8 cellular contexts compared by ENCODE assay signal in the genomic region with DNA sequence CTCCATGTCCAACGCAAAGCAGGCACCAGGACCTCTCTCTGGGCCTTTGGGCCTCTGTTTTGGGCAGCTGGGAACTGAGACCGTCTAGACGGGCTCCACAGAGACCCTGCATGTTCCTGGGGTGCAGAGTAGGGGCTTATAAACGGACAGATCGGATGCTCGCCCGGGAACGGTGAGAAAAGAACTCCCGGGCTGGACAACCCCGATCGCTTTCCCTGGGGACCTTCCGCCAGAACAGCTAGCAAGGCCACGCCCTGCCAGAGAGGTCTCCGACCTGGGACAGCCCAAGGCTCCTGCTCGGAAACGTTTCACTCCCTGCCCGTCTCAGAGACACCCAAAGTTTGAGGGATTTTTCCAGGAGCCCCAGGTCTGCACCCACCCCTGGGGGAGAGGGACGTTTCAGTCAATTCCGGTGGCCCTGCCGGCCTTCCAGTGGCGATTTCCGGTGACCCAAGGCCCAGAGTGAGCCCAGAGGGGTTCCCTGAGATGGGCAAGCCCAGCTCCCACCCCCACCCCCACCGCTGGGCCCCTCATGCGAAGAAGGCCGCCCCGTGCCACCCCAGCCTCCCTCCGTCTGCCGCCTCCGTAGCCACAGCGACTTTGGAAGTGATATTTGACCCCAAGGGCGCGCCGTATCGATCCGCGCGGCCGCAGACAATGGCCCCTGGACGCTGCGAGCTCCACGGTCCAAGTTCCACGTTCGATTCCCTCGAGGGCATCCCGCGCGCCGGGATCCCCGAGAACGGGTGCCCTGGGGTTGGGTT. TPM values are rescaled to one million over a fixed set of nuclear protein-coding genes. Genes with fewer than 3 reads are reported as not detected.
DNase-seq lines count a peak whose midpoint lies in the region; ATAC-seq and TF ChIP-seq lines count a peak whose summit lies in the region.

No MANE protein-coding gene starts in this region.

- H3K27ac Mint-ChIP-seq in endodermal cell: peak overlapping the region; percentile 95

- H3K36me3 Mint-ChIP-seq in endodermal cell (ENCODE audit: low read depth): peaks cover 9% of the 10 kb centered on the region

- H3K9ac ChIP-seq in ES-I3 (ENCODE audit: low read depth, low read length) (peak overlapping the region; percentile 90), endodermal cell (ENCODE audit: extremely low read depth, low read length, poor library complexity, severe bottlenecking) (peak overlapping the region; percentile 83)

- ATAC-seq in GM21526 (IDR thresholded peaks at IDR 0.05; ENCODE audit: low FRiP score, unreplicated experiment) (no peak), HG02623 (IDR thresholded peaks at IDR 0.05; ENCODE audit: unreplicated experiment) (no peak)

- H3K27ac ChIP-seq in endodermal cell (ENCODE audit: low read depth, low read length) (peak overlapping the region; percentile 60), muscle layer of duodenum (ENCODE audit: low read length) (peak overlapping the region; percentile 63)

- CTCF ChIA-PET in HEK293T (lab: Yijun Ruan, JAX): interaction anchor here (0.8 to 1.2 kb wide), 3 partner anchors 9 to 18 kb away, joined by 3 to 6 read pairs (median 3); no protein-coding TSS in a partner anchor

- peaks cover 39% of the 10 kb centered on the region for H3K4me1 Mint-ChIP-seq in endodermal cell

- TF ChIP-seq CTCF in endodermal cell (conservative IDR thresholded peaks at IDR 0.05): no peak

- H3K9me3 ChIP-seq in ES-I3 (ENCODE audit: control insufficient read depth, insufficient read depth, low read length) (no peaks in the 10 kb centered on the region), endodermal cell (ENCODE audit: control insufficient read depth, low read length) (no peaks in the 10 kb centered on the region), muscle layer of duodenum (ENCODE audit: control insufficient read depth in 1 of 2, low read length in 2 of 2) (no peaks in the 10 kb centered on the region)

- 1 to 2% methylated on average over 26 to 49 of the region's 50 CpGs for WGBS in endodermal cell (ENCODE audit: insufficient coverage in 1 of 2, insufficient read length in 1 of 2), 2 experiments

- no peaks in the 10 kb centered on the region for H3K9me3 Mint-ChIP-seq in endodermal cell

- H3K27me3 ChIP-seq in endodermal cell (ENCODE audit: control insufficient read depth, insufficient read depth, low read length, poor library complexity, severe bottlenecking): no peaks in the 10 kb centered on the region
- H3K27me3 ChIP-seq in muscle layer of duodenum (ENCODE audit: low read depth, low read length): no peaks in the 10 kb centered on the region

- DNase-seq in RPMI7951 (ENCODE audit: low read depth): peak; percentile 60
- peak; percentile 85 for DNase-seq in endodermal cell
- no peak for DNase-seq in NCI-H1105 (lab: John Stamatoyannopoulos, UW)
- no peak for DNase-seq in HEK293T (ENCODE audit: extremely low spot score)

- H3K27me3 Mint-ChIP-seq in endodermal cell (ENCODE audit: insufficient read depth): no peaks in the 10 kb centered on the region

- H3K4me1 ChIP-seq in ES-I3 (ENCODE audit: insufficient read depth, low read length): peaks cover 27% of the 10 kb centered on the region; the same call in 1 of the 2 replicates
- H3K4me1 ChIP-seq in endodermal cell (ENCODE audit: control insufficient read depth, insufficient read depth, low read length): peaks cover 18% of the 10 kb centered on the region
- H3K4me1 ChIP-seq in muscle layer of duodenum (ENCODE audit: control insufficient read depth in 1 of 2, insufficient read depth in 2 of 2, low read length in 2 of 2): peaks cover 6 to 35% of the 10 kb centered on the region in 2 donors

- no peaks in the 10 kb centered on the region; the same call in 1 of the 2 replicates for H3K36me3 ChIP-seq in ES-I3 (ENCODE audit: insufficient read depth, low read length)
- H3K36me3 ChIP-seq in endodermal cell (ENCODE audit: control insufficient read depth, insufficient read depth, low read length): peaks cover 18% of the 10 kb centered on the region
- H3K36me3 ChIP-seq in muscle layer of duodenum (ENCODE audit: control insufficient read depth in 1 of 2, insufficient read depth in 2 of 2, low read length in 2 of 2): peaks cover 0 to 9% of the 10 kb centered on the region in 2 donors

- POLR2A ChIA-PET in HEK293T (lab: Yijun Ruan, JAX): interaction anchor here (0.9 to 1.5 kb wide), 6 partner anchors 8 to 65 kb away, joined by 3 to 5 read pairs (median 4); a partner anchor contains a TSS

- H3K4me3 Mint-ChIP-seq in endodermal cell: peak overlapping the region; percentile 95

- H3K4me3 ChIP-seq in endodermal cell (ENCODE audit: low read length) (peak overlapping the region; percentile 95), muscle layer of duodenum (ENCODE audit: low read depth in 1 of 2, low read length in 2 of 2) (peak overlapping the region; percentile 77 to 94)

TF ChIP-seq in HEK293T, 16 proteins besides CTCF, POLR2A, EP300 and RAD21:
- TF ChIP-seq NFRKB (IDR thresholded peaks at IDR 0.05) (no peak), FOXA1 (IDR thresholded peaks at IDR 0.05) (no peak)
TF ChIP-seq in HEK293T: peak in this region for 0.

RNA-seq across cellular contexts. Expression of a gene that starts 1.7 kb away (rescaled TPM):
- 29.8 and 43.4 TPM in 2 replicates for total RNA-seq in RPMI7951 (2014; rRNA removed; shearing (Covaris generic))
- total RNA-seq in endodermal cell: 100 to 1,000 TPM; 103 to 107 TPM
- polyA plus RNA-seq in endodermal cell (2013, experiment 1 of 2): 59.2 TPM
- polyA plus RNA-seq in endodermal cell (2013, experiment 2 of 2): 54.2 TPM

RNA-seq across cellular contexts. Expression of a gene that starts 18.0 kb away (rescaled TPM):
- 5.1 and 8.1 TPM in 2 replicates for total RNA-seq in RPMI7951 (2014; rRNA removed; shearing (Covaris generic))
- total RNA-seq in endodermal cell: 10 to 100 TPM; 23.1 to 29.1 TPM
- 16.5 TPM for polyA plus RNA-seq in endodermal cell (2013, experiment 1 of 2)
- polyA plus RNA-seq in endodermal cell (2013, experiment 2 of 2): 15.0 TPM

RNA-seq across cellular contexts. Expression of a gene that starts 20.5 kb away (rescaled TPM):
- total RNA-seq in RPMI7951 (2014; rRNA removed; shearing (Covaris generic)): not detected in 2 replicates
- total RNA-seq in endodermal cell: 1 to 10 TPM; 3.8 to 6.2 TPM
- polyA plus RNA-seq in endodermal cell (2013, experiment 1 of 2): 1.2 TPM
- polyA plus RNA-seq in endodermal cell (2013, experiment 2 of 2): 1.2 TPM

RNA-seq across cellular contexts. Expression of a gene that starts 23.2 kb away (rescaled TPM):
- 132 and 133 TPM in 2 replicates for total RNA-seq in RPMI7951 (2014; rRNA removed; shearing (Covaris generic))
- 100 to 1,000 TPM; 136 to 151 TPM for total RNA-seq in endodermal cell
- 92.0 TPM for polyA plus RNA-seq in endodermal cell (2013, experiment 1 of 2)
- polyA plus RNA-seq in endodermal cell (2013, experiment 2 of 2): 81.9 TPM

RNA-seq across cellular contexts. Expression of a gene that starts 28.9 kb away (rescaled TPM):
- total RNA-seq in RPMI7951 (2014; rRNA removed; shearing (Covaris generic)): 38.6 and 40.6 TPM in 2 replicates
- 10 to 100 TPM; 17.4 to 18.4 TPM for total RNA-seq in endodermal cell
- 20.4 TPM for polyA plus RNA-seq in endodermal cell (2013, experiment 1 of 2)
- polyA plus RNA-seq in endodermal cell (2013, experiment 2 of 2): 16.8 TPM

Comparison
In these comparisons a context has a peak if more than half of its experiments do, and no peak if none do; other contexts are left out.
1. DNase-seq: peak in RPMI7951 (single experiment) and endodermal cell (single experiment); none in NCI-H1105 (single experiment) and HEK293T (single experiment).